In the genomic region with DNA sequence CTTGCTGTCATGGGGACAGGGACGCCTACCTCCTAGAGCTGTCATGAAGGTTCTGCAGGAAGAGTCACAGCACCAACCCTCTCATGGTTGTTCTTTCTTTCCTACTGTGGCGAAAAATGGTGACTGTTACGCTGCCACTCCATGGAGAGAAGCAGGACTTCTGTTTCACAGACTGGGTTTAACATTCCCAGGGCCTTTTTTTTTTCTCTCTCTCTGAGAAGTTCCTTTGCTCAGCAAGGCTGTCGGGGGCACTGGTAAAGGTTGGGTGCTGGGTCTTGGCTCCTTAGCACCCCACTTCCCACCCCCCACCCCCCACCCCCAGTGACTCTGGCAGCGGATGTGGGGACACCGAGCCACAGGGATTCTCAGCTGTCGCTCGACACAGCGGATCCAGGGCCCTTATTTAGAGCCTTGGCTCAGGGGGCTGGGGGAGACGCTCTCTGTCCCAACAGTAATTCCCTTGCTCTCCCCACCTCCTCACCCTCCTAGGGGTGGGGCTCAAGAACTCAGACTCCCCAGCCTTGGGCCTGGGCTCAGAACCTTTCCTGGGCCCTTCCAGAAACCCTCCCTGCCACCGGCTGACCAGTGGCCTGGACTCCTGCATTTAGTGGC, we compare ENCODE assay signal across 18 cellular contexts. TPM values are rescaled to one million over a fixed set of nuclear protein-coding genes. Genes with fewer than 3 reads are reported as not detected.
DNase-seq lines count a peak whose midpoint lies in the region; ATAC-seq and TF ChIP-seq lines count a peak whose summit lies in the region.
"Had no signal": no experiment of that assay in that cellular context is flagged by ENCODE, and none has a peak within 500 bp of the region (broad histone marks: within the 10 kb centered on the region; RNA-seq: fewer than 3 reads in every experiment).

No MANE protein-coding gene starts in this region.

- H2BK120ac ChIP-seq in mesenchymal stem cell (ENCODE audit: low read depth, low read length), result peak overlapping the region; percentile 45

- H3K23ac ChIP-seq in mesenchymal stem cell (ENCODE audit: low read length in 2 of 2), result no peak overlapping the region

- H3K36me3 Mint-ChIP-seq in HFFc6 (ENCODE audit: low read depth), result no peaks in the 10 kb centered on the region
- H3K36me3 Mint-ChIP-seq in effector memory CD8-positive, alpha-beta T cell (ENCODE audit: insufficient read depth), result no peaks in the 10 kb centered on the region
- no peaks in the 10 kb centered on the region for H3K36me3 Mint-ChIP-seq in naive thymus-derived CD4-positive, alpha-beta T cell

- H3K9me3 Mint-ChIP-seq in HFFc6, result no peaks in the 10 kb centered on the region
- H3K9me3 Mint-ChIP-seq in effector memory CD8-positive, alpha-beta T cell, result no peaks in the 10 kb centered on the region
- no peaks in the 10 kb centered on the region for H3K9me3 Mint-ChIP-seq in naive thymus-derived CD4-positive, alpha-beta T cell
- H3K9me3 Mint-ChIP-seq: neural crest cell had no signal

- H3K4me1 ChIP-seq in mesenchymal stem cell (ENCODE audit: control insufficient read depth, insufficient read depth, low read depth, low read length), result peaks cover 40% of the 10 kb centered on the region
- peaks cover 16% of the 10 kb centered on the region for H3K4me1 ChIP-seq in smooth muscle cell (ENCODE audit: low read depth)
- no peaks in the 10 kb centered on the region for H3K4me1 ChIP-seq in naive thymus-derived CD4-positive, alpha-beta T cell (ENCODE audit: control insufficient read depth in 2 of 2, insufficient read depth in 2 of 2, low read length in 2 of 2)

- H2AFZ ChIP-seq in mesenchymal stem cell (ENCODE audit: low read depth, low read length), result peak overlapping the region; percentile 2
- peak overlapping the region; percentile 11 for H2AFZ ChIP-seq in smooth muscle cell (ENCODE audit: low read depth)

- H3K36me3 ChIP-seq in mesenchymal stem cell (ENCODE audit: control insufficient read depth in 1 of 2, insufficient read depth in 2 of 2, low read depth in 1 of 2, low read length in 2 of 2) (no peaks in the 10 kb centered on the region), smooth muscle cell (ENCODE audit: low read depth) (no peaks in the 10 kb centered on the region)
- H3K36me3 ChIP-seq in naive thymus-derived CD4-positive, alpha-beta T cell (ENCODE audit: control insufficient read depth in 2 of 3, insufficient read depth in 3 of 3, low read length in 3 of 3), result no peaks in the 10 kb centered on the region

- CTCF ChIA-PET in naive thymus-derived CD4-positive, alpha-beta T cell (lab: Charles Lee), result no interaction called here

- peak overlapping the region; percentile 31 for H3K27ac ChIP-seq in mesenchymal stem cell (ENCODE audit: low read length, poor library complexity, severe bottlenecking)
- peak overlapping the region; percentile 27 for H3K27ac ChIP-seq in smooth muscle cell (ENCODE audit: low read depth)
- no peak overlapping the region for H3K27ac ChIP-seq in naive thymus-derived CD4-positive, alpha-beta T cell (ENCODE audit: low read depth, low read length)

- peak overlapping the region; percentile 92 for H4K8ac ChIP-seq in mesenchymal stem cell (ENCODE audit: low read length)

- H3K79me1 ChIP-seq in mesenchymal stem cell (replicated peaks; ENCODE audit: low read length, poor library complexity, severe bottlenecking), result no peaks in the 10 kb centered on the region

- H3K4me1 Mint-ChIP-seq in HFFc6 (ENCODE audit: low read depth), result peaks cover 48% of the 10 kb centered on the region
- peaks cover 3 to 13% of the 10 kb centered on the region in 2 donors for H3K4me1 Mint-ChIP-seq in effector memory CD8-positive, alpha-beta T cell (ENCODE audit: low read depth in 2 of 2)
- peaks cover 0 to 5% (median 0%) of the 10 kb centered on the region in 7 donors for H3K4me1 Mint-ChIP-seq in naive thymus-derived CD4-positive, alpha-beta T cell
- H3K4me1 Mint-ChIP-seq: neural crest cell had no signal

- H3K27ac Mint-ChIP-seq in HFFc6, result peak overlapping the region; percentile 26; the same call in 1 of the 2 replicates
- peak overlapping the region in 1 of 2 donors; percentile 76 for H3K27ac Mint-ChIP-seq in effector memory CD8-positive, alpha-beta T cell
- no peak overlapping the region for H3K27ac Mint-ChIP-seq in naive thymus-derived CD4-positive, alpha-beta T cell

- H3K9ac ChIP-seq in mesenchymal stem cell (ENCODE audit: low read length) (peak overlapping the region; percentile 40), smooth muscle cell (ENCODE audit: low read depth) (no peak overlapping the region)

- H3K9me3 ChIP-seq in mesenchymal stem cell (ENCODE audit: control insufficient read depth, low read length) (no peaks in the 10 kb centered on the region), smooth muscle cell (replicated peaks; ENCODE audit: low read depth) (no peaks in the 10 kb centered on the region)
- H3K9me3 ChIP-seq in naive thymus-derived CD4-positive, alpha-beta T cell (ENCODE audit: control insufficient read depth in 2 of 3, low read length in 3 of 3), result no peaks in the 10 kb centered on the region

- peaks cover 22% of the 10 kb centered on the region for H3F3A ChIP-seq in smooth muscle cell (ENCODE audit: low read depth)

- H2BK12ac ChIP-seq in mesenchymal stem cell (ENCODE audit: low read length in 2 of 2), result peak overlapping the region; percentile 22 to 91

- no peak overlapping the region for H2BK15ac ChIP-seq in mesenchymal stem cell (ENCODE audit: low read depth, poor library complexity, severe bottlenecking)

- no peak overlapping the region for H3K14ac ChIP-seq in mesenchymal stem cell (ENCODE audit: low read length in 2 of 2)

- intact Hi-C loops in naive thymus-derived CD4-positive, alpha-beta T cell (cut with micrococcal nuclease), result no loop called here

- peak overlapping the region; percentile 90 for H2AK5ac ChIP-seq in mesenchymal stem cell (ENCODE audit: low read length, severe bottlenecking)

- ATAC-seq in effector memory CD8-positive, alpha-beta T cell (replicated peaks), result no peak
- ATAC-seq in naive thymus-derived CD4-positive, alpha-beta T cell, result no peak
- ATAC-seq: left ventricle myocardium superior had no signal

- peak overlapping the region; percentile 54 to 89 for H3K4ac ChIP-seq in mesenchymal stem cell (ENCODE audit: low read depth in 1 of 2, low read length in 2 of 2)

- H3K4me3 ChIP-seq in mesenchymal stem cell (ENCODE audit: insufficient read depth in 1 of 2, low read depth in 1 of 2, low read length in 2 of 2) (no peak overlapping the region), smooth muscle cell (no peak overlapping the region)
- no peak overlapping the region for H3K4me3 ChIP-seq in naive thymus-derived CD4-positive, alpha-beta T cell (ENCODE audit: low read length)

- H3K27me3 Mint-ChIP-seq in HFFc6 (ENCODE audit: insufficient read depth), result peaks cover 3% of the 10 kb centered on the region
- H3K27me3 Mint-ChIP-seq in effector memory CD8-positive, alpha-beta T cell, result peaks cover 0 to 5% of the 10 kb centered on the region in 2 donors
- no peaks in the 10 kb centered on the region for H3K27me3 Mint-ChIP-seq in naive thymus-derived CD4-positive, alpha-beta T cell

- DNase-seq in HFFc6 (no peak), cerebellar cortex (ENCODE audit: low spot score) (peak; percentile 16), mesenchymal stem cell (peak; percentile 51), smooth muscle cell (lab: John Stamatoyannopoulos, UW; ENCODE audit: unreplicated experiment) (no peak), NAMALWA (ENCODE audit: low spot score) (no peak), NCI-H526 (lab: John Stamatoyannopoulos, UW) (no peak)
- DNase-seq in effector memory CD8-positive, alpha-beta T cell, result no peak
- DNase-seq in naive thymus-derived CD4-positive, alpha-beta T cell, result no peak
- DNase-seq: activated CD4-positive, CD25-positive, alpha-beta regulatory T cell; activated CD8-positive, alpha-beta memory T cell treated with anti-CD3 and anti-CD28 coated beads for 24 hours; activated effector memory CD4-positive, alpha-beta T cell treated with anti-CD3 and anti-CD28 coated beads, Interleukin-2, amount 50 U/mL, for 16 hours; anterior cingulate cortex; dermis blood vessel endothelial cell; left ventricle myocardium superior; NCI-H1092 treated with DMSO at 0.1 percent for 48 hours; NCI-H748 treated with DMSO at 0.1 percent for 48 hours; stimulated activated naive CD4-positive, alpha-beta T cell had no signal

- WGBS in mesenchymal stem cell, result 92% methylated on average over 9 of the region's 11 CpGs
- 86% methylated on average over 11 of the region's 11 CpGs for WGBS in smooth muscle cell (ENCODE audit: low lambda C conversion rate)

- H3K4me3 Mint-ChIP-seq in HFFc6, result no peak overlapping the region
- H3K4me3 Mint-ChIP-seq in effector memory CD8-positive, alpha-beta T cell, result no peak overlapping the region
- no peak overlapping the region for H3K4me3 Mint-ChIP-seq in naive thymus-derived CD4-positive, alpha-beta T cell
- H3K4me3 Mint-ChIP-seq: neural crest cell had no signal

- POLR2A ChIA-PET in naive thymus-derived CD4-positive, alpha-beta T cell (lab: Charles Lee), result no interaction called here

- no peak overlapping the region for H3K4me2 ChIP-seq in mesenchymal stem cell (ENCODE audit: low read length, poor library complexity, severe bottlenecking)
- no peak overlapping the region for H3K4me2 ChIP-seq in smooth muscle cell

- no peak overlapping the region for H2BK5ac ChIP-seq in mesenchymal stem cell (ENCODE audit: low read depth, low read length, poor library complexity, severe bottlenecking)

- H3K18ac ChIP-seq in mesenchymal stem cell (ENCODE audit: low read depth in 1 of 2, low read length in 2 of 2), result peak overlapping the region; percentile 55 to 92

- H3K27me3 ChIP-seq in mesenchymal stem cell (ENCODE audit: control insufficient read depth in 1 of 2, insufficient read depth in 1 of 2, low read length in 2 of 2) (no peaks in the 10 kb centered on the region), smooth muscle cell (ENCODE audit: low read depth) (no peaks in the 10 kb centered on the region)
- no peaks in the 10 kb centered on the region for H3K27me3 ChIP-seq in naive thymus-derived CD4-positive, alpha-beta T cell (ENCODE audit: control insufficient read depth in 2 of 2, insufficient read depth in 2 of 2, low read length in 2 of 2)

- H4K20me1 ChIP-seq in smooth muscle cell (ENCODE audit: low read depth), result no peaks in the 10 kb centered on the region

- TF ChIP-seq CTCF in HFFc6 (IDR thresholded peaks at IDR 0.05), result no peak
- no peak for TF ChIP-seq CTCF in smooth muscle cell (IDR thresholded peaks at IDR 0.05; ENCODE audit: borderline replicate concordance, insufficient read depth, poor library complexity, severe bottlenecking)

- no peaks in the 10 kb centered on the region for H3K79me2 ChIP-seq in smooth muscle cell (ENCODE audit: low read depth)

- peak overlapping the region; percentile 95 for H4K91ac ChIP-seq in mesenchymal stem cell (ENCODE audit: low read length)

RNA-seq across cellular contexts. Expression of a gene that starts 34.4 kb away (rescaled TPM):
- total RNA-seq in HFFc6 (2021; fragmentation: NEBNext Ultra II Directional; extraction: Animal tissue kit (Norgen Biotek cat#: 25700)), result 100 to 1,000 TPM; 213 to 319 (median 307) TPM
- 214 TPM for polyA plus RNA-seq in mesenchymal stem cell (2013, experiment 1 of 2)
- 205 TPM for polyA plus RNA-seq in mesenchymal stem cell (2013, experiment 2 of 2)
- 751 and 817 TPM in 2 replicates for total RNA-seq in smooth muscle cell
- 656 and 995 TPM in 2 replicates for polyA plus RNA-seq in smooth muscle cell
- 1,000 to 10,000 TPM in 2 of 5 experiments, 10 to 100 TPM in 2, 1 to 10 TPM in 1; 5.4 to 2,522 (median 40.7) TPM for total RNA-seq in naive thymus-derived CD4-positive, alpha-beta T cell
- polyA plus RNA-seq in naive thymus-derived CD4-positive, alpha-beta T cell, result 10 to 100 TPM; 53.5 to 81.3 TPM

Comparison
In these comparisons a context has a peak if more than half of its experiments do, and no peak if none do; other contexts are left out.
1. DNase-seq: peak in cerebellar cortex (single experiment) and mesenchymal stem cell (single experiment); none in HFFc6 (single experiment), smooth muscle cell (single experiment), NAMALWA (single experiment), effector memory CD8-positive, alpha-beta T cell (0 of 3), naive thymus-derived CD4-positive, alpha-beta T cell (0 of 9) and NCI-H526 (0 of 2).